In genomic region chr3:184428561-184429175, GRCh38 we compare ENCODE assay signal across 15 cellular contexts. TPM values are rescaled to one million over a fixed set of nuclear protein-coding genes. Genes with fewer than 3 reads are reported as not detected.
DNase-seq lines count a peak whose midpoint lies in the region; ATAC-seq and TF ChIP-seq lines count a peak whose summit lies in the region.
"Had no signal": no experiment of that assay in that cellular context is flagged by ENCODE, and none has a peak within 500 bp of the region (broad histone marks: within the 10 kb centered on the region; RNA-seq: fewer than 3 reads in every experiment).

No MANE protein-coding gene starts in this region.

- no peak for TF ChIP-seq CTCF in ascending aorta (IDR thresholded peaks at IDR 0.05)
- TF ChIP-seq CTCF in tibial nerve (IDR thresholded peaks at IDR 0.05), result no peak

- H3K9me3 ChIP-seq in ascending aorta (no peaks in the 10 kb centered on the region), tibial nerve (no peaks in the 10 kb centered on the region)
- H3K9me3 ChIP-seq: A549, Caco-2, psoas muscle had no signal

- ATAC-seq in HG02973 (IDR thresholded peaks at IDR 0.05; ENCODE audit: unreplicated experiment), result no peak
- ATAC-seq: A549; activated CD8-positive, alpha-beta T cell treated with anti-CD3 and anti-CD28 coated beads, Interleukin-2, amount 10 ng/mL, durations not matched to agents 7 days and 5 days had no signal

- TF ChIP-seq POLR2A in tibial nerve (IDR thresholded peaks at IDR 0.05), result no peak

- WGBS in tibial nerve, 2 donors, result 38 to 45% methylated on average over 6 of the region's 6 CpGs

- no peak overlapping the region for H3K4me3 ChIP-seq in ascending aorta
- no peak overlapping the region for H3K4me3 ChIP-seq in tibial nerve
- H3K4me3 ChIP-seq: A549, psoas muscle, SK-N-MC had no signal

- H3K27me3 ChIP-seq in ascending aorta (no peaks in the 10 kb centered on the region), tibial nerve (no peaks in the 10 kb centered on the region)

- H3K4me1 ChIP-seq in ascending aorta (peaks cover 0 to 22% of the 10 kb centered on the region in 2 donors), tibial nerve (no peaks in the 10 kb centered on the region)
- H3K4me1 ChIP-seq: A549, Caco-2, psoas muscle had no signal

- DNase-seq in NCI-H2196 (lab: John Stamatoyannopoulos, UW; ENCODE audit: unreplicated experiment), result peak; percentile 38
- no peak for DNase-seq in NCI-H2196 treated with DMSO at 0.1 percent for 48 hours (lab: John Stamatoyannopoulos, UW; ENCODE audit: unreplicated experiment)
- DNase-seq in ascending aorta (ENCODE audit: low spot score in 2 of 2), result no peak
- DNase-seq in globus pallidus (ENCODE audit: low spot score), result peak; percentile 52
- peak; percentile 18 for DNase-seq in stromal cell of bone marrow (ENCODE audit: low read depth)
- no peak for DNase-seq in activated CD4-positive, alpha-beta T cell treated with anti-CD3 and anti-CD28 coated beads for 4 hours
- DNase-seq in tibial nerve (ENCODE audit: low spot score in 2 of 2), result no peak
- DNase-seq: activated CD8-positive, alpha-beta T cell treated with anti-CD3 and anti-CD28 coated beads, Interleukin-2, amount 10 ng/mL, durations not matched to agents 7 days and 5 days; Caco-2; GF-D8; glutamatergic neuron; psoas muscle had no signal

- no peak for TF ChIP-seq EP300 in tibial nerve (IDR thresholded peaks at IDR 0.05)

- intact Hi-C loops in ascending aorta (cut with DNase I), result no loop called here

- H3K27ac ChIP-seq in ascending aorta (peak overlapping the region; percentile 46 to 72), tibial nerve (no peak overlapping the region)
- H3K27ac ChIP-seq: A549, psoas muscle, SK-N-MC had no signal

- H3K36me3 ChIP-seq in ascending aorta, result no peaks in the 10 kb centered on the region
- H3K36me3 ChIP-seq in tibial nerve, result no peaks in the 10 kb centered on the region

RNA-seq across cellular contexts. Expression of gene CHRD, which starts 48.8 kb away (rescaled TPM):
- total RNA-seq in ascending aorta, result 172 TPM
- 10 to 100 TPM; 29.1 to 44.6 (median 34.3) TPM for total RNA-seq in tibial nerve
- total RNA-seq: activated CD8-positive, alpha-beta T cell treated with anti-CD3 and anti-CD28 coated beads, Interleukin-2, amount 10 ng/mL, durations not matched to agents 7 days and 5 days had no signal

RNA-seq across cellular contexts. Expression of gene THPO, which starts 50.7 kb away (rescaled TPM):
- not detected for total RNA-seq in ascending aorta
- total RNA-seq in tibial nerve, result under 1 TPM in 3 of 4 donors, not detected in 1; 0.20 to 0.84 (median 0.44) TPM
- total RNA-seq: activated CD8-positive, alpha-beta T cell treated with anti-CD3 and anti-CD28 coated beads, Interleukin-2, amount 10 ng/mL, durations not matched to agents 7 days and 5 days had no signal

Comparison
In these comparisons a context has a peak if more than half of its experiments do, and no peak if none do; other contexts are left out.
1. DNase-seq: peak in NCI-H2196 (single experiment), globus pallidus (single experiment) and stromal cell of bone marrow (single experiment); none in NCI-H2196 treated with DMSO at 0.1 percent for 48 hours (single experiment), ascending aorta (0 of 2), activated CD4-positive, alpha-beta T cell treated with anti-CD3 and anti-CD28 coated beads for 4 hours (0 of 2) and tibial nerve (0 of 2).
2. H3K27ac ChIP-seq: peak in ascending aorta (2 of 2); none in tibial nerve (0 of 4).